ENCODE assay signal across 1 cellular context in the genomic region with DNA sequence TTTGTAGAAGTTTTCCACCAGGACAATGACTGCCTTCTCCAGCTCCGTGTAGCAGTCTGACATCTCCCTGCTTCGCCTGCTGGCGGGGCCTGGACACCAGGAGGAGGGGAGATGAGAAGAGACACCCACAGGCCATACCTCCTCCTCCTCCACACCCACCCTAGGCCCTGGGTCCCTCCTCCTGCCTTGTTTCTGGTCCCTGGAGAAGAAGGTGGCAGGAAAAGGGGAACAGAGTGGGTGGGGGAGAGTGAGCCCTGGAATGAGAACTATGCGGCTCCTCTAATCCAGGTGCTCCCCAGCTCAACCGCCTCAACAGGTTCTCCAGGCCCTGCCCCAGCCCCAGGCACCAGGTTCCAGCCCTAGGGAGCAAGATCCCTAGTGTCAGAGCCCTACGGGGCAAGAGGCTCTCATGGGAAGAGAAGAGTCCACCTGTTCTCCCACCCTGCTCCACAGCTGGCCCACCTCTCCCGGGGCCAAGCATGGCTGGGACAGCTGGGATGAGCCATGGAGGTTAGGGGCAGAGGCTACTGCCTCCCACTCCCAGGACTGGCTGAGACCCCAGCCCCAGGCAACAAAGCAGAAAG.
A peak's percentile ranks its signal among the peaks of the same experiment; 100 is the strongest.
TF ChIP-seq lines count a peak whose summit lies in the region.

No MANE protein-coding gene starts in this region.

TF ChIP-seq in HepG2, 621 proteins besides CTCF, POLR2A, EP300 and RAD21 (continued from another document and continues in another):
- TF ChIP-seq ZNF646 (CRISPR knock-in tag; IDR thresholded peaks at IDR 0.05) (no peak), ATRX (CRISPR knock-in tag; IDR thresholded peaks at IDR 0.05; ENCODE audit: borderline replicate concordance) (no peak), CEBPB (IDR thresholded peaks at IDR 0.05; ENCODE audit: borderline replicate concordance, low read depth, low read length) (no peak), ZNF790 (CRISPR knock-in tag; IDR thresholded peaks at IDR 0.05; ENCODE audit: borderline replicate concordance) (no peak), DBP (CRISPR knock-in tag; IDR thresholded peaks at IDR 0.05; ENCODE audit: not compliant biosample characterization) (no peak), NR0B2 (CRISPR knock-in tag; IDR thresholded peaks at IDR 0.05) (0 out of 2 replicates have a peak, but pooled peaks have one; percentile 39), TEAD3 (CRISPR knock-in tag; optimal IDR thresholded peaks at IDR 0.05; ENCODE audit: borderline replicate concordance) (peak; percentile 63), NFE2 (CRISPR knock-in tag; IDR thresholded peaks at IDR 0.05) (no peak), ZNF3 (CRISPR knock-in tag; IDR thresholded peaks at IDR 0.05) (no peak), ZNF383 (CRISPR knock-in tag; IDR thresholded peaks at IDR 0.05; ENCODE audit: borderline replicate concordance) (no peak), ZNF317 (CRISPR knock-in tag; IDR thresholded peaks at IDR 0.05) (0 out of 2 replicates have a peak, but pooled peaks have one; percentile 17), NR2F6 (IDR thresholded peaks at IDR 0.05) (no peak), NR2F6 (CRISPR knock-in tag; IDR thresholded peaks at IDR 0.05) (no peak), ZNF333 (CRISPR knock-in tag; IDR thresholded peaks at IDR 0.05; ENCODE audit: borderline replicate concordance) (peak; percentile 73; the same call in 1 of the 2 replicates), TP53 (CRISPR knock-in tag; conservative IDR thresholded peaks at IDR 0.05) (no peak), MEIS1 (CRISPR knock-in tag; IDR thresholded peaks at IDR 0.05; ENCODE audit: borderline replicate concordance) (peak; percentile 9; the same call in 1 of the 2 replicates), NFE2L1 (CRISPR knock-in tag; IDR thresholded peaks at IDR 0.05; ENCODE audit: borderline replicate concordance) (no peak), TCF12 (IDR thresholded peaks at IDR 0.05) (no peak), TCF12 (CRISPR knock-in tag; IDR thresholded peaks at IDR 0.05) (0 out of 2 replicates have a peak, but pooled peaks have one; percentile 60), HNRNPUL1 (IDR thresholded peaks at IDR 0.05; ENCODE audit: low read depth, low read length) (no peak), ZBTB33 (CRISPR knock-in tag; IDR thresholded peaks at IDR 0.05) (peak; percentile 55; the same call in 1 of the 2 replicates), AKNA (CRISPR knock-in tag; IDR thresholded peaks at IDR 0.05; ENCODE audit: borderline replicate concordance) (no peak)
- TF ChIP-seq, protein P1, sequence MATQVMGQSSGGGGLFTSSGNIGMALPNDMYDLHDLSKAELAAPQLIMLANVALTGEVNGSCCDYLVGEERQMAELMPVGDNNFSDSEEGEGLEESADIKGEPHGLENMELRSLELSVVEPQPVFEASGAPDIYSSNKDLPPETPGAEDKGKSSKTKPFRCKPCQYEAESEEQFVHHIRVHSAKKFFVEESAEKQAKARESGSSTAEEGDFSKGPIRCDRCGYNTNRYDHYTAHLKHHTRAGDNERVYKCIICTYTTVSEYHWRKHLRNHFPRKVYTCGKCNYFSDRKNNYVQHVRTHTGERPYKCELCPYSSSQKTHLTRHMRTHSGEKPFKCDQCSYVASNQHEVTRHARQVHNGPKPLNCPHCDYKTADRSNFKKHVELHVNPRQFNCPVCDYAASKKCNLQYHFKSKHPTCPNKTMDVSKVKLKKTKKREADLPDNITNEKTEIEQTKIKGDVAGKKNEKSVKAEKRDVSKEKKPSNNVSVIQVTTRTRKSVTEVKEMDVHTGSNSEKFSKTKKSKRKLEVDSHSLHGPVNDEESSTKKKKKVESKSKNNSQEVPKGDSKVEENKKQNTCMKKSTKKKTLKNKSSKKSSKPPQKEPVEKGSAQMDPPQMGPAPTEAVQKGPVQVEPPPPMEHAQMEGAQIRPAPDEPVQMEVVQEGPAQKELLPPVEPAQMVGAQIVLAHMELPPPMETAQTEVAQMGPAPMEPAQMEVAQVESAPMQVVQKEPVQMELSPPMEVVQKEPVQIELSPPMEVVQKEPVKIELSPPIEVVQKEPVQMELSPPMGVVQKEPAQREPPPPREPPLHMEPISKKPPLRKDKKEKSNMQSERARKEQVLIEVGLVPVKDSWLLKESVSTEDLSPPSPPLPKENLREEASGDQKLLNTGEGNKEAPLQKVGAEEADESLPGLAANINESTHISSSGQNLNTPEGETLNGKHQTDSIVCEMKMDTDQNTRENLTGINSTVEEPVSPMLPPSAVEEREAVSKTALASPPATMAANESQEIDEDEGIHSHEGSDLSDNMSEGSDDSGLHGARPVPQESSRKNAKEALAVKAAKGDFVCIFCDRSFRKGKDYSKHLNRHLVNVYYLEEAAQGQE (IDR thresholded peaks at IDR 0.05; ENCODE audit: borderline replicate concordance in 1 of 2, low read depth in 1 of 2, low read length in 2 of 2): no peak
- TF ChIP-seq, protein P2, sequence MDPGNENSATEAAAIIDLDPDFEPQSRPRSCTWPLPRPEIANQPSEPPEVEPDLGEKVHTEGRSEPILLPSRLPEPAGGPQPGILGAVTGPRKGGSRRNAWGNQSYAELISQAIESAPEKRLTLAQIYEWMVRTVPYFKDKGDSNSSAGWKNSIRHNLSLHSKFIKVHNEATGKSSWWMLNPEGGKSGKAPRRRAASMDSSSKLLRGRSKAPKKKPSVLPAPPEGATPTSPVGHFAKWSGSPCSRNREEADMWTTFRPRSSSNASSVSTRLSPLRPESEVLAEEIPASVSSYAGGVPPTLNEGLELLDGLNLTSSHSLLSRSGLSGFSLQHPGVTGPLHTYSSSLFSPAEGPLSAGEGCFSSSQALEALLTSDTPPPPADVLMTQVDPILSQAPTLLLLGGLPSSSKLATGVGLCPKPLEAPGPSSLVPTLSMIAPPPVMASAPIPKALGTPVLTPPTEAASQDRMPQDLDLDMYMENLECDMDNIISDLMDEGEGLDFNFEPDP (CRISPR knock-in tag; conservative IDR thresholded peaks at IDR 0.05): no peak
- TF ChIP-seq, protein P3, sequence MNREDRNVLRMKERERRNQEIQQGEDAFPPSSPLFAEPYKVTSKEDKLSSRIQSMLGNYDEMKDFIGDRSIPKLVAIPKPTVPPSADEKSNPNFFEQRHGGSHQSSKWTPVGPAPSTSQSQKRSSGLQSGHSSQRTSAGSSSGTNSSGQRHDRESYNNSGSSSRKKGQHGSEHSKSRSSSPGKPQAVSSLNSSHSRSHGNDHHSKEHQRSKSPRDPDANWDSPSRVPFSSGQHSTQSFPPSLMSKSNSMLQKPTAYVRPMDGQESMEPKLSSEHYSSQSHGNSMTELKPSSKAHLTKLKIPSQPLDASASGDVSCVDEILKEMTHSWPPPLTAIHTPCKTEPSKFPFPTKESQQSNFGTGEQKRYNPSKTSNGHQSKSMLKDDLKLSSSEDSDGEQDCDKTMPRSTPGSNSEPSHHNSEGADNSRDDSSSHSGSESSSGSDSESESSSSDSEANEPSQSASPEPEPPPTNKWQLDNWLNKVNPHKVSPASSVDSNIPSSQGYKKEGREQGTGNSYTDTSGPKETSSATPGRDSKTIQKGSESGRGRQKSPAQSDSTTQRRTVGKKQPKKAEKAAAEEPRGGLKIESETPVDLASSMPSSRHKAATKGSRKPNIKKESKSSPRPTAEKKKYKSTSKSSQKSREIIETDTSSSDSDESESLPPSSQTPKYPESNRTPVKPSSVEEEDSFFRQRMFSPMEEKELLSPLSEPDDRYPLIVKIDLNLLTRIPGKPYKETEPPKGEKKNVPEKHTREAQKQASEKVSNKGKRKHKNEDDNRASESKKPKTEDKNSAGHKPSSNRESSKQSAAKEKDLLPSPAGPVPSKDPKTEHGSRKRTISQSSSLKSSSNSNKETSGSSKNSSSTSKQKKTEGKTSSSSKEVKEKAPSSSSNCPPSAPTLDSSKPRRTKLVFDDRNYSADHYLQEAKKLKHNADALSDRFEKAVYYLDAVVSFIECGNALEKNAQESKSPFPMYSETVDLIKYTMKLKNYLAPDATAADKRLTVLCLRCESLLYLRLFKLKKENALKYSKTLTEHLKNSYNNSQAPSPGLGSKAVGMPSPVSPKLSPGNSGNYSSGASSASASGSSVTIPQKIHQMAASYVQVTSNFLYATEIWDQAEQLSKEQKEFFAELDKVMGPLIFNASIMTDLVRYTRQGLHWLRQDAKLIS (CRISPR knock-in tag; IDR thresholded peaks at IDR 0.05): no peak
